Comparison of ENCODE assay signal across 18 cellular contexts in genomic region chr1:109770331-109771095, GRCh38. TPM values are rescaled to one million over a fixed set of nuclear protein-coding genes. Genes with fewer than 3 reads are reported as not detected.
A peak's percentile ranks its signal among the peaks of the same experiment; 100 is the strongest.
DNase-seq lines count a peak whose midpoint lies in the region; ATAC-seq and TF ChIP-seq lines count a peak whose summit lies in the region.
"Had no signal": no experiment of that assay in that cellular context is flagged by ENCODE, and none has a peak within 500 bp of the region (broad histone marks: within the 10 kb centered on the region; RNA-seq: fewer than 3 reads in every experiment).

No MANE protein-coding gene starts in this region.

- no peaks in the 10 kb centered on the region for H3K9me2 ChIP-seq in GM23338 (ENCODE audit: insufficient read depth)

- H3K9me3 Mint-ChIP-seq in GM23338 (no peaks in the 10 kb centered on the region), brain (no peaks in the 10 kb centered on the region)
- H3K9me3 Mint-ChIP-seq in activated CD8-positive, alpha-beta T cell treated with anti-CD3 and anti-CD28 coated beads for 36 hours, result no peaks in the 10 kb centered on the region
- H3K9me3 Mint-ChIP-seq: activated CD4-positive, alpha-beta memory T cell treated with anti-CD3 and anti-CD28 coated beads for 36 hours; central memory CD8-positive, alpha-beta T cell; neural crest cell had no signal

- H3K4me1 Mint-ChIP-seq in GM23338, result no peaks in the 10 kb centered on the region; the same call in 2 of the 3 replicates
- H3K4me1 Mint-ChIP-seq in brain, result peaks cover 20% of the 10 kb centered on the region
- H3K4me1 Mint-ChIP-seq in activated CD8-positive, alpha-beta T cell treated with anti-CD3 and anti-CD28 coated beads for 36 hours (ENCODE audit: low read depth), result no peaks in the 10 kb centered on the region

- no peaks in the 10 kb centered on the region for H4K20me1 ChIP-seq in GM23338 (replicated peaks; ENCODE audit: insufficient read depth)
- H4K20me1 ChIP-seq: BLaER1 had no signal

- no peaks in the 10 kb centered on the region for H3K9me3 ChIP-seq in sigmoid colon
- H3K9me3 ChIP-seq: BLaER1, heart left ventricle, tibial nerve had no signal

- DNase-seq in GM23338 (ENCODE audit: low spot score) (no peak), left colon (peak; percentile 6 to 23), sigmoid colon (peak; percentile 54), KG1 (lab: John Stamatoyannopoulos, UW) (no peak)
- no peak for DNase-seq in activated CD8-positive, alpha-beta T cell treated with anti-CD3 and anti-CD28 coated beads for 36 hours
- DNase-seq: activated CD4-positive, alpha-beta memory T cell treated with anti-CD3 and anti-CD28 coated beads for 36 hours; activated gamma-delta T cell treated with Interleukin-2 at 50 U/mL for 16 hours; NCI-H2171 treated with DMSO at 0.1 percent for 48 hours had no signal

- CTCF ChIA-PET in activated CD8-positive, alpha-beta T cell treated with anti-CD3 and anti-CD28 coated beads for 36 hours (lab: Charles Lee), result interaction anchor here (1.2 to 24.0 kb wide), 5 partner anchors 127 to 271 kb away, joined by 5 to 745 read pairs (median 5); partner anchors contain the start of gene AHCYL1

- ATAC-seq in GM23338 (peak; percentile 29), left colon (no peak), HG03039 (IDR thresholded peaks at IDR 0.05; ENCODE audit: unreplicated experiment) (no peak), GM19328 (IDR thresholded peaks at IDR 0.05; ENCODE audit: unreplicated experiment) (no peak)
- no peak for ATAC-seq in activated CD8-positive, alpha-beta T cell treated with anti-CD3 and anti-CD28 coated beads for 36 hours
- ATAC-seq: SK-N-SH treated with all-trans-retinoic acid at 6 μM for 48 hours had no signal

- intact Hi-C loops in left colon (cut with DNase I, micrococcal nuclease) (loop anchor here (5.0 to 10.0 kb wide), 2 partner anchors 126 to 128 kb away; no protein-coding TSS in a partner anchor), sigmoid colon (cut with DNase I) (loop anchor here (5.0 kb wide), 1 partner anchor 128 kb away; no protein-coding TSS in a partner anchor)
- intact Hi-C loops in activated CD8-positive, alpha-beta T cell treated with anti-CD3 and anti-CD28 coated beads for 36 hours (cut with micrococcal nuclease), result loop anchor here (2.0 kb wide), 1 partner anchor 224 kb away; no protein-coding TSS in a partner anchor

- H3K4me3 Mint-ChIP-seq in GM23338, result no peak overlapping the region
- no peak overlapping the region for H3K4me3 Mint-ChIP-seq in brain
- no peak overlapping the region for H3K4me3 Mint-ChIP-seq in activated CD8-positive, alpha-beta T cell treated with anti-CD3 and anti-CD28 coated beads for 36 hours
- H3K4me3 Mint-ChIP-seq: activated CD4-positive, alpha-beta memory T cell treated with anti-CD3 and anti-CD28 coated beads for 36 hours; central memory CD8-positive, alpha-beta T cell; neural crest cell had no signal

- no peak overlapping the region for H2AFZ ChIP-seq in GM23338

- H3K36me3 ChIP-seq in GM23338 (ENCODE audit: insufficient read depth), result no peaks in the 10 kb centered on the region
- H3K36me3 ChIP-seq in sigmoid colon, result no peaks in the 10 kb centered on the region
- H3K36me3 ChIP-seq: BLaER1, heart left ventricle, tibial nerve had no signal

- no peaks in the 10 kb centered on the region for H3K36me3 Mint-ChIP-seq in GM23338 (ENCODE audit: low read depth)
- H3K36me3 Mint-ChIP-seq in brain, result no peaks in the 10 kb centered on the region
- no peaks in the 10 kb centered on the region for H3K36me3 Mint-ChIP-seq in activated CD8-positive, alpha-beta T cell treated with anti-CD3 and anti-CD28 coated beads for 36 hours (ENCODE audit: low read depth)
- H3K36me3 Mint-ChIP-seq: activated CD4-positive, alpha-beta memory T cell treated with anti-CD3 and anti-CD28 coated beads for 36 hours had no signal

- H3K79me2 ChIP-seq in GM23338 (replicated peaks; ENCODE audit: insufficient read depth), result no peaks in the 10 kb centered on the region

- no peaks in the 10 kb centered on the region for H3F3A ChIP-seq in GM23338 (replicated peaks; ENCODE audit: low read depth)

- H3K27ac ChIP-seq in GM23338 (ENCODE audit: low read depth) (no peak overlapping the region), sigmoid colon (no peak overlapping the region)
- H3K27ac ChIP-seq: BLaER1, heart left ventricle, tibial nerve had no signal

- no peak overlapping the region for H3K4me2 ChIP-seq in GM23338

- no peaks in the 10 kb centered on the region for H3K4me1 ChIP-seq in GM23338 (ENCODE audit: insufficient read depth)
- peaks cover 0 to 12% (median 4%) of the 10 kb centered on the region in 4 donors for H3K4me1 ChIP-seq in sigmoid colon

- TF ChIP-seq POLR2A in sigmoid colon (IDR thresholded peaks at IDR 0.05), result no peak

- 88 to 90% methylated on average over 11 of the region's 11 CpGs for WGBS in sigmoid colon, 2 donors

- H3K27ac Mint-ChIP-seq in GM23338 (no peak overlapping the region), brain (peak overlapping the region in 4 of 5 experiments; percentile 11 to 77 (median 51))
- H3K27ac Mint-ChIP-seq in activated CD8-positive, alpha-beta T cell treated with anti-CD3 and anti-CD28 coated beads for 36 hours, result no peak overlapping the region
- H3K27ac Mint-ChIP-seq: activated CD4-positive, alpha-beta memory T cell treated with anti-CD3 and anti-CD28 coated beads for 36 hours had no signal

- POLR2A ChIA-PET in activated CD8-positive, alpha-beta T cell treated with anti-CD3 and anti-CD28 coated beads for 36 hours (lab: Charles Lee), result interaction anchor here (1.2 kb wide), 1 partner anchor 213 kb away, joined by 3 read pairs; no protein-coding TSS in a partner anchor

- TF ChIP-seq EP300 in sigmoid colon (IDR thresholded peaks at IDR 0.05), result no peak

- H3K27me3 ChIP-seq in GM23338 (ENCODE audit: insufficient read depth) (no peaks in the 10 kb centered on the region), sigmoid colon (no peaks in the 10 kb centered on the region)
- H3K27me3 ChIP-seq: BLaER1, heart left ventricle, tibial nerve had no signal

- peaks cover 13% of the 10 kb centered on the region for H3K27me3 Mint-ChIP-seq in GM23338 (ENCODE audit: insufficient read depth, low read depth, poor library complexity)
- peaks cover 17% of the 10 kb centered on the region for H3K27me3 Mint-ChIP-seq in brain
- no peaks in the 10 kb centered on the region for H3K27me3 Mint-ChIP-seq in activated CD8-positive, alpha-beta T cell treated with anti-CD3 and anti-CD28 coated beads for 36 hours
- H3K27me3 Mint-ChIP-seq: activated CD4-positive, alpha-beta memory T cell treated with anti-CD3 and anti-CD28 coated beads for 36 hours had no signal

- H3K4me3 ChIP-seq in GM23338 (no peak overlapping the region), sigmoid colon (no peak overlapping the region)
- H3K4me3 ChIP-seq: BLaER1, heart left ventricle, tibial nerve had no signal

- TF ChIP-seq CTCF in GM23338 (conservative IDR thresholded peaks at IDR 0.05; ENCODE audit: low read depth in 2 of 2) (no peak), brain (conservative IDR thresholded peaks at IDR 0.05) (no peak), sigmoid colon (IDR thresholded peaks at IDR 0.05) (no peak)
- TF ChIP-seq CTCF in activated CD8-positive, alpha-beta T cell treated with anti-CD3 and anti-CD28 coated beads for 36 hours (IDR thresholded peaks at IDR 0.05), result no peak

TF ChIP-seq in GM23338, 12 proteins besides CTCF, POLR2A, EP300 and RAD21 (continues in another document):
- no peak for TF ChIP-seq EZH2 (IDR thresholded peaks at IDR 0.05; ENCODE audit: low read depth, unreplicated experiment)

RNA-seq across cellular contexts. Expression of gene EPS8L3, which starts 6.8 kb away (rescaled TPM):
- total RNA-seq in GM23338 (2014; rRNA removed; shearing (Covaris generic)), result not detected in 2 replicates
- polyA plus RNA-seq in GM23338 (2016; fragmentation: Nextera tagmentation; extraction: Ambion mirVana) (not detected in 2 replicates), brain (ENCODE audit: insufficient read depth, low read depth, low replicate concordance) (not detected), sigmoid colon (100 to 1,000 TPM in 1 of 3 donors, 10 to 100 TPM in 2; 81.7 to 212 (median 84.4) TPM)
- total RNA-seq in left colon (100 to 1,000 TPM; 327 to 349 TPM), sigmoid colon (1 to 10 TPM in 2 of 4 donors, not detected in 2; 1.1 to 1.4 TPM)
- total RNA-seq in activated CD8-positive, alpha-beta T cell treated with anti-CD3 and anti-CD28 coated beads for 36 hours, result not detected
- total RNA-seq: activated CD4-positive, alpha-beta memory T cell treated with anti-CD3 and anti-CD28 coated beads for 36 hours; epithelial cell of proximal tubule; neural crest cell; tibial nerve had no signal

RNA-seq across cellular contexts. Expression of gene GSTM3, which starts 29.7 kb away (rescaled TPM):
- total RNA-seq in GM23338 (2014; rRNA removed; shearing (Covaris generic)), result 3.1 and 7.4 TPM in 2 replicates
- polyA plus RNA-seq in GM23338 (2016; fragmentation: Nextera tagmentation; extraction: Ambion mirVana) (3.9 and 4.1 TPM in 2 replicates), brain (ENCODE audit: insufficient read depth, low read depth, low replicate concordance) (107 TPM), sigmoid colon (10 to 100 TPM; 21.6 to 64.3 (median 40.2) TPM)
- total RNA-seq in left colon (1 to 10 TPM; 4.1 to 8.7 TPM), sigmoid colon (100 to 1,000 TPM in 3 of 4 donors, 10 to 100 TPM in 1; 61.1 to 143 (median 122) TPM)
- 10 to 100 TPM; 40.8 to 42.0 TPM for total RNA-seq in activated CD8-positive, alpha-beta T cell treated with anti-CD3 and anti-CD28 coated beads for 36 hours

RNA-seq across cellular contexts. Expression of gene GSTM5, which starts 58.5 kb away (rescaled TPM):
- 2.5 and 4.8 TPM in 2 replicates for total RNA-seq in GM23338 (2014; rRNA removed; shearing (Covaris generic))
- 4.4 and 5.0 TPM in 2 replicates for polyA plus RNA-seq in GM23338 (2016; fragmentation: Nextera tagmentation; extraction: Ambion mirVana)
- 9.6 TPM for polyA plus RNA-seq in brain (ENCODE audit: insufficient read depth, low read depth, low replicate concordance)
- total RNA-seq in left colon, result 1 to 10 TPM in 1 of 2 donors, under 1 TPM in 1; 0.73 to 5.1 TPM
- 1 to 10 TPM; 2.7 to 8.0 (median 3.5) TPM for total RNA-seq in sigmoid colon
- polyA plus RNA-seq in sigmoid colon, result 10 to 100 TPM in 1 of 3 donors, 1 to 10 TPM in 2; 2.5 to 11.4 (median 2.7) TPM
- total RNA-seq in activated CD8-positive, alpha-beta T cell treated with anti-CD3 and anti-CD28 coated beads for 36 hours, result under 1 TPM; 0.49 to 0.50 TPM
- total RNA-seq: activated CD4-positive, alpha-beta memory T cell treated with anti-CD3 and anti-CD28 coated beads for 36 hours; epithelial cell of proximal tubule had no signal

Comparison
In these comparisons a context has a peak if more than half of its experiments do, and no peak if none do; other contexts are left out.
1. DNase-seq: peak in left colon (2 of 2) and sigmoid colon (single experiment); none in GM23338 (single experiment), KG1 (single experiment) and activated CD8-positive, alpha-beta T cell treated with anti-CD3 and anti-CD28 coated beads for 36 hours (single experiment).
2. H3K27ac Mint-ChIP-seq: peak in brain (4 of 5); none in GM23338 (single experiment) and activated CD8-positive, alpha-beta T cell treated with anti-CD3 and anti-CD28 coated beads for 36 hours (single experiment).
3. RNA of gene EPS8L3, which starts 6.8 kb away (total RNA-seq): 327 to 349 TPM in left colon; 1.1 to 1.4 TPM in sigmoid colon, not detected in GM23338 and not detected in activated CD8-positive, alpha-beta T cell treated with anti-CD3 and anti-CD28 coated beads for 36 hours; every median in the first group is over 100 times any median in the second.